25 cellular contexts compared by ENCODE assay signal in genomic region chr7:144771921-144772320, GRCh38.
"Had no signal": no experiment of that assay in that cellular context is flagged by ENCODE, and none has a peak within 500 bp of the region (broad histone marks: within the 10 kb centered on the region; RNA-seq: fewer than 3 reads in every experiment).

No MANE protein-coding gene starts in this region.

- H3K27me3 ChIP-seq: ovary, right atrium auricular region, stomach, testis, thyroid gland, transverse colon, upper lobe of left lung, vagina had no signal

- H3K9me3 ChIP-seq: left ventricle myocardium inferior, mucosa of descending colon, ovary, right atrium auricular region, stomach, testis, thyroid gland, transverse colon, upper lobe of left lung, vagina had no signal

- ATAC-seq: mucosa of descending colon; naive thymus-derived CD4-positive, alpha-beta T cell; natural killer cell treated with Interleukin-12 subunit alpha and Interleukin-12 subunit beta and Interleukin-15 and Interleukin-18, amount 100 ng/mL, for 72 hours; sciatic nerve; stimulated activated naive B cell treated with anti-CD40 and anti-IgM and Interleukin-4, amounts not matched to agents 10 μg/mL and 1 μg/mL and 100 μg/mL, for 72 hours; stimulated activated naive CD8-positive, alpha-beta T cell treated with anti-CD3 and anti-CD28 coated beads, Interleukin-15, Interleukin-2, amounts not matched to agents 100 U/mL and 50 U/mL, for 24 hours had no signal

- H3K36me3 ChIP-seq: left ventricle myocardium inferior, ovary, right atrium auricular region, stomach, thyroid gland, transverse colon, upper lobe of left lung, vagina had no signal

- H3K27ac ChIP-seq: left ventricle myocardium inferior, ovary, right atrium auricular region, skin epidermis, stomach, testis, thyroid gland, transverse colon, upper lobe of left lung, vagina had no signal

- DNase-seq: hypothalamus; immature natural killer cell; islet precursor cell; left ventricle myocardium inferior; midbrain; mucosa of descending colon; naive thymus-derived CD4-positive, alpha-beta T cell; ovary; stimulated activated CD4-positive, alpha-beta T cell treated with anti-CD3 and anti-CD28 coated beads, Interleukin-12 subunit alpha, Interleukin-12 subunit beta, amount 100 ng/mL, for 4 hours; stimulated activated CD4-positive, alpha-beta T cell treated with anti-CD3 and anti-CD28 coated beads, Interleukin-15, amount 100 ng/mL, for 24 hours; stimulated activated CD4-positive, alpha-beta T cell treated with anti-CD3 and anti-CD28 coated beads, Interleukin-2, amount 100 ng/mL, for 24 hours; stimulated activated CD4-positive, alpha-beta T cell treated with anti-CD3 and anti-CD28 coated beads, Interleukin-4, amount 100 ng/mL, for 1 hour; stimulated activated naive B cell treated with anti-CD40 and anti-IgM and Interleukin-4, amounts not matched to agents 10 μg/mL and 1 μg/mL and 100 μg/mL, for 72 hours; stimulated activated naive CD8-positive, alpha-beta T cell treated with anti-CD3 and anti-CD28 coated beads, Interleukin-15, Interleukin-2, amounts not matched to agents 100 U/mL and 50 U/mL, for 24 hours; stomach; testis; thyroid gland; transverse colon; upper lobe of left lung had no signal

- H3K4me1 ChIP-seq: stomach, testis, thyroid gland, upper lobe of left lung had no signal

- H3K4me3 ChIP-seq: left ventricle myocardium inferior, lung, mucosa of descending colon, ovary, right atrium auricular region, skin epidermis, stomach, testis, thyroid gland, transverse colon, upper lobe of left lung, vagina had no signal
